25 cellular contexts compared by ENCODE assay signal in genomic region chr21:42190492-42190875, GRCh38. TPM values are rescaled to one million over a fixed set of nuclear protein-coding genes. Genes with fewer than 3 reads are reported as not detected.
DNase-seq lines count a peak whose midpoint lies in the region; ATAC-seq lines count a peak whose summit lies in the region.
"Had no signal": no experiment of that assay in that cellular context is flagged by ENCODE, and none has a peak within 500 bp of the region (broad histone marks: within the 10 kb centered on the region; RNA-seq: fewer than 3 reads in every experiment).

No MANE protein-coding gene starts in this region.

- no peak overlapping the region for H3K27ac Mint-ChIP-seq in activated T-cell treated with anti-CD3 and anti-CD28 coated beads, Interleukin-2, amount 50 U/mL, for 72 hours
- H3K27ac Mint-ChIP-seq: IgD-negative memory B cell had no signal

- H3K27ac ChIP-seq in caudate nucleus (ENCODE audit: low read depth, low read length): peak overlapping the region; percentile 86
- no peak overlapping the region for H3K27ac ChIP-seq in SJCRH30
- H3K27ac ChIP-seq: A549, C4-2B, Peyer's patch, right lobe of liver, SJSA1, stomach had no signal

- peak overlapping the region; percentile 45 to 46 for H3K4me3 Mint-ChIP-seq in activated T-cell treated with anti-CD3 and anti-CD28 coated beads, Interleukin-2, amount 50 U/mL, for 72 hours
- no peak overlapping the region for H3K4me3 Mint-ChIP-seq in activated T-cell treated with anti-CD3 and anti-CD28 coated beads, Interleukin-2, amount 50 U/mL, for 4 hours
- H3K4me3 Mint-ChIP-seq: activated CD8-positive, alpha-beta T cell treated with anti-CD3 and anti-CD28 coated beads, Interleukin-2, amount 10 ng/mL, durations not matched to agents 7 days and 5 days; IgD-negative memory B cell had no signal

- H3K27me3 ChIP-seq in SJCRH30: no peaks in the 10 kb centered on the region
- H3K27me3 ChIP-seq: Peyer's patch, right lobe of liver, SJSA1, upper lobe of right lung had no signal

- H3K36me3 Mint-ChIP-seq in activated T-cell treated with anti-CD3 and anti-CD28 coated beads, Interleukin-2, amount 50 U/mL, for 72 hours (ENCODE audit: insufficient read depth in 2 of 2): peaks cover 7 to 13% of the 10 kb centered on the region in 2 donors
- H3K36me3 Mint-ChIP-seq in activated T-cell treated with anti-CD3 and anti-CD28 coated beads, Interleukin-2, amount 50 U/mL, for 4 hours (ENCODE audit: insufficient read depth): peaks cover 4% of the 10 kb centered on the region
- H3K36me3 Mint-ChIP-seq: IgD-negative memory B cell had no signal

- peaks cover 7 to 10% of the 10 kb centered on the region in 2 donors for H3K9me3 Mint-ChIP-seq in activated T-cell treated with anti-CD3 and anti-CD28 coated beads, Interleukin-2, amount 50 U/mL, for 72 hours
- peaks cover 10% of the 10 kb centered on the region for H3K9me3 Mint-ChIP-seq in activated T-cell treated with anti-CD3 and anti-CD28 coated beads, Interleukin-2, amount 50 U/mL, for 4 hours
- H3K9me3 Mint-ChIP-seq: IgD-negative memory B cell had no signal

- no peak overlapping the region for H3K4me3 ChIP-seq in SJCRH30
- H3K4me3 ChIP-seq: A549, Peyer's patch, right lobe of liver, SJSA1, stomach, upper lobe of right lung had no signal

- ATAC-seq in activated T-cell treated with anti-CD3 and anti-CD28 coated beads, Interleukin-2, amount 50 U/mL, for 72 hours (replicated peaks in 1 of 2): no peak
- no peak for ATAC-seq in activated T-cell treated with anti-CD3 and anti-CD28 coated beads, Interleukin-2, amount 50 U/mL, for 4 hours
- ATAC-seq: A549, esophagus mucosa, right lobe of liver, upper lobe of right lung had no signal

- peaks cover 96% of the 10 kb centered on the region for H3K4me1 Mint-ChIP-seq in activated T-cell treated with anti-CD3 and anti-CD28 coated beads, Interleukin-2, amount 50 U/mL, for 72 hours (ENCODE audit: low read depth)
- H3K4me1 Mint-ChIP-seq in activated T-cell treated with anti-CD3 and anti-CD28 coated beads, Interleukin-2, amount 50 U/mL, for 4 hours (ENCODE audit: low read depth): peaks cover 83% of the 10 kb centered on the region

- H3K27me3 Mint-ChIP-seq in activated T-cell treated with anti-CD3 and anti-CD28 coated beads, Interleukin-2, amount 50 U/mL, for 72 hours (ENCODE audit: low read depth): no peaks in the 10 kb centered on the region
- H3K27me3 Mint-ChIP-seq in activated T-cell treated with anti-CD3 and anti-CD28 coated beads, Interleukin-2, amount 50 U/mL, for 4 hours (ENCODE audit: low read depth): peaks cover 2% of the 10 kb centered on the region

- H3K9me3 ChIP-seq in SJCRH30 (replicated peaks): no peaks in the 10 kb centered on the region
- H3K9me3 ChIP-seq: A549, Peyer's patch, right lobe of liver, SJSA1, stomach, upper lobe of right lung had no signal

- no peak for DNase-seq in activated T-cell treated with anti-CD3 and anti-CD28 coated beads, Interleukin-2, amount 50 U/mL, for 72 hours
- DNase-seq in activated T-cell treated with anti-CD3 and anti-CD28 coated beads, Interleukin-2, amount 50 U/mL, for 4 hours: no peak
- DNase-seq in caudate nucleus (lab: John Stamatoyannopoulos, UW) (peak in 47 of 61 donors; percentile 28 to 86 (median 63)), medulla oblongata (ENCODE audit: extremely low spot score) (peak; percentile 72), superior temporal gyrus (ENCODE audit: extremely low spot score) (peak; percentile 76), NCI-H1105 treated with DMSO at 0.1 percent for 48 hours (lab: John Stamatoyannopoulos, UW) (no peak), SJCRH30 (no peak), NCI-H1436 (lab: John Stamatoyannopoulos, UW) (no peak)
- DNase-seq: effector memory CD4-positive, alpha-beta T cell; foreskin melanocyte; HCEC 1CT; kidney; MM.1S; NCI-H1436 treated with DMSO at 0.1 percent for 48 hours; NCI-H524; Peyer's patch; right lobe of liver; stomach; upper lobe of right lung had no signal

- no peaks in the 10 kb centered on the region for H3K36me3 ChIP-seq in SJCRH30
- H3K36me3 ChIP-seq: Peyer's patch, right lobe of liver, SJSA1, stomach, upper lobe of right lung had no signal

- peaks cover 3% of the 10 kb centered on the region; the same call in 1 of the 2 replicates for H3K4me1 ChIP-seq in SJCRH30
- H3K4me1 ChIP-seq: right lobe of liver had no signal

RNA-seq across cellular contexts. Expression of gene ABCG1, which starts 28.5 kb away (rescaled TPM):
- 10 to 100 TPM; 53.1 to 55.5 TPM for total RNA-seq in activated T-cell treated with anti-CD3 and anti-CD28 coated beads, Interleukin-2, amount 50 U/mL, for 72 hours
- 1 to 10 TPM in 2 of 3 donors, under 1 TPM in 1; 0.79 to 1.8 (median 1.7) TPM for total RNA-seq in activated T-cell treated with anti-CD3 and anti-CD28 coated beads, Interleukin-2, amount 50 U/mL, for 4 hours
- total RNA-seq in SJCRH30 (2014; rRNA removed; shearing (Covaris generic)): 0.03 and 0.04 TPM in 2 replicates

Comparison
In these comparisons a context has a peak if more than half of its experiments do, and no peak if none do; other contexts are left out.
1. RNA of gene ABCG1, which starts 28.5 kb away (total RNA-seq): 53.1 to 55.5 TPM in activated T-cell treated with anti-CD3 and anti-CD28 coated beads, Interleukin-2, amount 50 U/mL, for 72 hours; 0.79 to 1.8 TPM in activated T-cell treated with anti-CD3 and anti-CD28 coated beads, Interleukin-2, amount 50 U/mL, for 4 hours and 0.03 to 0.04 TPM in SJCRH30; every median in the first group is over 10 times any median in the second.
2. DNase-seq: peak in caudate nucleus (47 of 61), medulla oblongata (single experiment) and superior temporal gyrus (single experiment); none in activated T-cell treated with anti-CD3 and anti-CD28 coated beads, Interleukin-2, amount 50 U/mL, for 72 hours (0 of 2), activated T-cell treated with anti-CD3 and anti-CD28 coated beads, Interleukin-2, amount 50 U/mL, for 4 hours (single experiment), NCI-H1105 treated with DMSO at 0.1 percent for 48 hours (single experiment), SJCRH30 (0 of 2) and NCI-H1436 (single experiment).